ENCODE assay signal across 16 cellular contexts in genomic region chr9:106796771-106797170, GRCh38.
DNase-seq lines count a peak whose midpoint lies in the region; TF ChIP-seq lines count a peak whose summit lies in the region.
"Had no signal": no experiment of that assay in that cellular context is flagged by ENCODE, and none has a peak within 500 bp of the region (broad histone marks: within the 10 kb centered on the region; RNA-seq: fewer than 3 reads in every experiment).

No MANE protein-coding gene starts in this region.

- H3K4me3 ChIP-seq in GM23248: no peak overlapping the region
- H3K4me3 ChIP-seq in fibroblast of villous mesenchyme (ENCODE audit: low read depth, low read length): no peak overlapping the region
- no peak overlapping the region for H3K4me3 ChIP-seq in transverse colon
- H3K4me3 ChIP-seq: A549; BLaER1 treated with 17β-estradiol and CSF1 and Interleukin-3, amounts not matched to agents 10 nM and 100 nM; GM23338 had no signal

- H2AFZ ChIP-seq in GM23248: no peak overlapping the region
- H2AFZ ChIP-seq: GM23338 had no signal

- in situ Hi-C loops in GM23248 (cut with MboI) (no loop called here), transverse colon (cut with MboI; ENCODE audit: low pct_ligation_motif_present in 1 of 4, low pct_unique_long_range_greater_than_20kb in 1 of 4, low sequenced_read_pairs in 3 of 4) (no loop called here)

- peaks cover 8% of the 10 kb centered on the region for H3F3A ChIP-seq in GM23248 (ENCODE audit: insufficient read depth)

- no peak for TF ChIP-seq CTCF in fibroblast of villous mesenchyme (IDR thresholded peaks at IDR 0.05; ENCODE audit: insufficient read depth, low read depth, low read length)
- TF ChIP-seq CTCF in transverse colon (IDR thresholded peaks at IDR 0.05): no peak

- intact Hi-C loops in transverse colon (cut with DNase I; ENCODE audit: low total_unique reads): no loop called here

- H3K9me2 ChIP-seq in GM23248 (ENCODE audit: insufficient read depth): no peaks in the 10 kb centered on the region

- no peaks in the 10 kb centered on the region for H3K9me3 ChIP-seq in GM23248 (ENCODE audit: low read depth)
- no peaks in the 10 kb centered on the region for H3K9me3 ChIP-seq in transverse colon
- H3K9me3 ChIP-seq: BLaER1 treated with 17β-estradiol and CSF1 and Interleukin-3, amounts not matched to agents 10 nM and 100 nM had no signal

- H3K4me1 ChIP-seq in GM23248 (ENCODE audit: insufficient read depth): peaks cover 13% of the 10 kb centered on the region
- peaks cover 0 to 39% (median 12%) of the 10 kb centered on the region in 4 donors for H3K4me1 ChIP-seq in transverse colon
- H3K4me1 ChIP-seq: BLaER1 treated with 17β-estradiol and CSF1 and Interleukin-3, amounts not matched to agents 10 nM and 100 nM had no signal

- H3K79me2 ChIP-seq in GM23248 (ENCODE audit: insufficient read depth): no peaks in the 10 kb centered on the region

- no peaks in the 10 kb centered on the region for H3K27me3 ChIP-seq in GM23248 (replicated peaks; ENCODE audit: insufficient read depth)
- no peaks in the 10 kb centered on the region for H3K27me3 ChIP-seq in transverse colon
- H3K27me3 ChIP-seq: BLaER1 treated with 17β-estradiol and CSF1 and Interleukin-3, amounts not matched to agents 10 nM and 100 nM had no signal

- no peak for TF ChIP-seq EP300 in transverse colon (IDR thresholded peaks at IDR 0.05; ENCODE audit: low read depth)

- H3K27ac ChIP-seq in GM23248: no peak overlapping the region
- H3K27ac ChIP-seq in transverse colon: peak overlapping the region in 3 of 4 donors; percentile 22 to 43 (median 28)
- H3K27ac ChIP-seq: 22Rv1; A549; BLaER1 treated with 17β-estradiol and CSF1 and Interleukin-3, amounts not matched to agents 10 nM and 100 nM had no signal

- TF ChIP-seq POLR2A in transverse colon (IDR thresholded peaks at IDR 0.05): no peak

- no peak overlapping the region for H3K4me2 ChIP-seq in GM23248 (ENCODE audit: unreplicated experiment)
- H3K4me2 ChIP-seq: A549; BLaER1 treated with 17β-estradiol and CSF1 and Interleukin-3, amounts not matched to agents 10 nM and 100 nM; GM23338 had no signal

- no peaks in the 10 kb centered on the region for H3K36me3 ChIP-seq in GM23248 (ENCODE audit: low read depth)
- no peaks in the 10 kb centered on the region for H3K36me3 ChIP-seq in transverse colon
- H3K36me3 ChIP-seq: BLaER1 treated with 17β-estradiol and CSF1 and Interleukin-3, amounts not matched to agents 10 nM and 100 nM had no signal

- no peak overlapping the region for H3K9ac ChIP-seq in GM23248
- H3K9ac ChIP-seq: BLaER1 treated with 17β-estradiol and CSF1 and Interleukin-3, amounts not matched to agents 10 nM and 100 nM had no signal

- DNase-seq in AG08395 (ENCODE audit: low spot score) (peak; percentile 10), GM23248 (peak; percentile 4), fibroblast of villous mesenchyme (ENCODE audit: low read depth) (peak; percentile 28), transverse colon (no peak), NCI-H446 treated with DMSO at 0.1 percent for 48 hours (lab: John Stamatoyannopoulos, UW) (no peak), GM03348 (ENCODE audit: low spot score) (no peak), midbrain (lab: John Stamatoyannopoulos, UW) (no peak)
- DNase-seq: Calu3; CD8-positive, alpha-beta T cell; DMS79 treated with DMSO at 0.1 percent for 48 hours; H7; KG1 had no signal

- no peaks in the 10 kb centered on the region for H4K20me1 ChIP-seq in GM23248 (ENCODE audit: insufficient read depth)
- H4K20me1 ChIP-seq: BLaER1 treated with 17β-estradiol and CSF1 and Interleukin-3, amounts not matched to agents 10 nM and 100 nM had no signal

Comparison
In these comparisons a context has a peak if more than half of its experiments do, and no peak if none do; other contexts are left out.
1. DNase-seq: peak in AG08395 (single experiment), GM23248 (single experiment) and fibroblast of villous mesenchyme (single experiment); none in transverse colon (single experiment), NCI-H446 treated with DMSO at 0.1 percent for 48 hours (single experiment), GM03348 (single experiment) and midbrain (single experiment).